ENCODE assay signal across 16 cellular contexts in genomic region chr9:86460211-86461002, GRCh38.
A peak's percentile ranks its signal among the peaks of the same experiment; 100 is the strongest.
DNase-seq lines count a peak whose midpoint lies in the region; ATAC-seq lines count a peak whose summit lies in the region.
"Had no signal": no experiment of that assay in that cellular context is flagged by ENCODE, and none has a peak within 500 bp of the region (broad histone marks: within the 10 kb centered on the region; RNA-seq: fewer than 3 reads in every experiment).

No MANE protein-coding gene starts in this region.

- H3K4me3 Mint-ChIP-seq in activated CD4-positive, alpha-beta memory T cell treated with anti-CD3 and anti-CD28 coated beads, Interleukin-2, amount 10 ng/mL, durations not matched to agents 7 days and 5 days, result no peak overlapping the region
- H3K4me3 Mint-ChIP-seq: B cell; CD4-positive, alpha-beta T cell; HFFc6 had no signal

- H3K9ac ChIP-seq in adipocyte (ENCODE audit: low read length), result no peak overlapping the region

- H3K36me3 Mint-ChIP-seq in activated CD4-positive, alpha-beta memory T cell treated with anti-CD3 and anti-CD28 coated beads, Interleukin-2, amount 10 ng/mL, durations not matched to agents 7 days and 5 days (ENCODE audit: low read depth), result no peaks in the 10 kb centered on the region

- POLR2A ChIA-PET in activated CD4-positive, alpha-beta memory T cell treated with anti-CD3 and anti-CD28 coated beads, Interleukin-2, amount 10 ng/mL, durations not matched to agents 7 days and 5 days (lab: Charles Lee), result no interaction called here

- DNase-seq in EL (peak; percentile 31), adipocyte (ENCODE audit: low read depth) (peak; percentile 56), fibroblast of peridontal ligament (ENCODE audit: extremely low read depth) (peak; percentile 40), skeletal muscle cell (ENCODE audit: low read depth) (peak; percentile 17), DMS53 (lab: John Stamatoyannopoulos, UW) (no peak)
- DNase-seq in activated CD4-positive, alpha-beta memory T cell treated with anti-CD3 and anti-CD28 coated beads, Interleukin-2, amount 10 ng/mL, durations not matched to agents 7 days and 5 days, result no peak
- DNase-seq: Calu3; CD4-positive, alpha-beta T cell; DMS79; GF-D8; HFFc6; Karpas-422; NCI-H187 treated with DMSO at 0.1 percent for 48 hours; NCI-H510A treated with DMSO at 0.1 percent for 48 hours had no signal

- H3K4me1 Mint-ChIP-seq in activated CD4-positive, alpha-beta memory T cell treated with anti-CD3 and anti-CD28 coated beads, Interleukin-2, amount 10 ng/mL, durations not matched to agents 7 days and 5 days, result no peaks in the 10 kb centered on the region
- H3K4me1 Mint-ChIP-seq: B cell had no signal

- no peaks in the 10 kb centered on the region for H3K9me3 Mint-ChIP-seq in activated CD4-positive, alpha-beta memory T cell treated with anti-CD3 and anti-CD28 coated beads, Interleukin-2, amount 10 ng/mL, durations not matched to agents 7 days and 5 days
- H3K9me3 Mint-ChIP-seq: CD4-positive, alpha-beta T cell; HFFc6 had no signal

- CTCF ChIA-PET in activated CD4-positive, alpha-beta memory T cell treated with anti-CD3 and anti-CD28 coated beads, Interleukin-2, amount 10 ng/mL, durations not matched to agents 7 days and 5 days (lab: Charles Lee), result no interaction called here

- H3K27me3 ChIP-seq in adipocyte (replicated peaks; ENCODE audit: control insufficient read depth, insufficient read depth, low read length), result peaks cover 5% of the 10 kb centered on the region

- no peaks in the 10 kb centered on the region for H3K36me3 ChIP-seq in adipocyte (ENCODE audit: control insufficient read depth, insufficient read depth, low read length, severe bottlenecking)

- peaks cover 4% of the 10 kb centered on the region for H3K27me3 Mint-ChIP-seq in activated CD4-positive, alpha-beta memory T cell treated with anti-CD3 and anti-CD28 coated beads, Interleukin-2, amount 10 ng/mL, durations not matched to agents 7 days and 5 days

- peaks cover 18% of the 10 kb centered on the region for H3K4me1 ChIP-seq in adipocyte (ENCODE audit: control insufficient read depth, insufficient read depth, low read length)

- H3K27ac Mint-ChIP-seq in activated CD4-positive, alpha-beta memory T cell treated with anti-CD3 and anti-CD28 coated beads, Interleukin-2, amount 10 ng/mL, durations not matched to agents 7 days and 5 days, result no peak overlapping the region
- H3K27ac Mint-ChIP-seq: B cell; CD4-positive, alpha-beta T cell; HFFc6 had no signal

- no peaks in the 10 kb centered on the region for H3K9me3 ChIP-seq in adipocyte (ENCODE audit: control insufficient read depth, low read length)

- no peak overlapping the region for H3K4me3 ChIP-seq in adipocyte (ENCODE audit: low read length)
- no peak overlapping the region for H3K4me3 ChIP-seq in skeletal muscle cell (ENCODE audit: low read depth, low read length)

- ATAC-seq in GM21526 (IDR thresholded peaks at IDR 0.05; ENCODE audit: low FRiP score, unreplicated experiment), result no peak

Comparison
In these comparisons a context has a peak if more than half of its experiments do, and no peak if none do; other contexts are left out.
1. DNase-seq: peak in EL (single experiment), adipocyte (single experiment), fibroblast of peridontal ligament (single experiment) and skeletal muscle cell (single experiment); none in DMS53 (single experiment) and activated CD4-positive, alpha-beta memory T cell treated with anti-CD3 and anti-CD28 coated beads, Interleukin-2, amount 10 ng/mL, durations not matched to agents 7 days and 5 days (single experiment).